24 cellular contexts compared by ENCODE assay signal in the genomic region with DNA sequence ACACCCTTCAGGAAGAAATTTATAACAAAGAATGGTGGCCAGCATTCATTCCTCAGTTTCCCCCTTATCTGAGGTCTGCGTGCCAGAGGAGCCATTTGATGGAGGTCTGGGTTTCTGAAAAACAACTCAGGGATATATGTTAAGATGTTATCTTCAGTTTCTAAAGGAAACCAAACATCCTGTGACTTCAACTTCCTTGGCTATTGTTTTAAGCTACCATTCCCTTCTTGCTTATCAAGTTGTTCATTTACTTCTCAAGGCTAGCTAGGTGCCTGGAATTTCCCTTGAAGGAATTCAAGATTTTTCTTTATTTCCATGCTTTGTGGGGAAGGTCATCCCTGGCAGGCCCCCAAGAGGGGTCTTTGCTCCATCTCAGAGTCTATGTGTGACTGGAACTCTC. TPM values are rescaled to one million over a fixed set of nuclear protein-coding genes. Genes with fewer than 3 reads are reported as not detected.
DNase-seq lines count a peak whose midpoint lies in the region; ATAC-seq and TF ChIP-seq lines count a peak whose summit lies in the region.
"Had no signal": no experiment of that assay in that cellular context is flagged by ENCODE, and none has a peak within 500 bp of the region (broad histone marks: within the 10 kb centered on the region; RNA-seq: fewer than 3 reads in every experiment).

No MANE protein-coding gene starts in this region.

- in situ Hi-C loops in KBM-7 (cut with MboI; ENCODE audit: low pct_unique_long_range_greater_than_20kb, low sequenced_read_pairs): no loop called here

- no CpG with 5 or more reads among the region's 1 CpG for WGBS in mesendoderm (ENCODE audit: extremely low coverage, insufficient coverage, low lambda C conversion rate)
- WGBS in suprapubic skin: 79% methylated on average over 1 of the region's 1 CpG

- peak overlapping the region; percentile 51 for H2BK120ac ChIP-seq in mesendoderm (ENCODE audit: low read depth, low read length)

- H3K9ac ChIP-seq in HUES48 (ENCODE audit: low read depth, low read length) (no peak overlapping the region), mesendoderm (ENCODE audit: low read length) (no peak overlapping the region)
- H3K9ac ChIP-seq: BLaER1 treated with 17β-estradiol and CSF1 and Interleukin-3, amounts not matched to agents 10 nM and 100 nM; GM23248 had no signal

- H3K27me3 ChIP-seq in HUES48 (ENCODE audit: control insufficient read depth, insufficient read depth, low read length) (no peaks in the 10 kb centered on the region), mesendoderm (ENCODE audit: insufficient read depth, low read length, poor library complexity) (no peaks in the 10 kb centered on the region), suprapubic skin (no peaks in the 10 kb centered on the region)
- H3K27me3 ChIP-seq: BLaER1 treated with 17β-estradiol and CSF1 and Interleukin-3, amounts not matched to agents 10 nM and 100 nM; MG63; SJSA1 had no signal

- peak overlapping the region; percentile 47 for H3K18ac ChIP-seq in mesendoderm (ENCODE audit: low read length)

- no peak overlapping the region for H3K4ac ChIP-seq in mesendoderm (ENCODE audit: low read depth, low read length)

- TF ChIP-seq EP300 in suprapubic skin (IDR thresholded peaks at IDR 0.05): no peak

- peaks cover 22% of the 10 kb centered on the region for H3K27me3 Mint-ChIP-seq in activated naive CD8-positive, alpha-beta T cell treated with anti-CD3 and anti-CD28 coated beads for 36 hours
- H3K27me3 Mint-ChIP-seq: CD4-positive, alpha-beta T cell had no signal

- H3K79me1 ChIP-seq in mesendoderm (ENCODE audit: low read length): no peaks in the 10 kb centered on the region

- no peak overlapping the region for H3K23ac ChIP-seq in mesendoderm (ENCODE audit: low read length)

- H3K4me3 ChIP-seq in HUES48 (ENCODE audit: low read depth, low read length) (no peak overlapping the region), cardiac fibroblast (replicated peaks in 1 of 2; ENCODE audit: low read depth in 2 of 2, low read length in 2 of 2) (no peak overlapping the region), fibroblast of pulmonary artery (replicated peaks; ENCODE audit: low read depth, low read length) (no peak overlapping the region), mesendoderm (ENCODE audit: low read length) (no peak overlapping the region), suprapubic skin (no peak overlapping the region)
- H3K4me3 ChIP-seq: BLaER1 treated with 17β-estradiol and CSF1 and Interleukin-3, amounts not matched to agents 10 nM and 100 nM; GM23248; MG63; SJSA1 had no signal

- no peak overlapping the region for H2BK15ac ChIP-seq in mesendoderm (replicated peaks; ENCODE audit: low read depth)

- H3K9me3 Mint-ChIP-seq in activated naive CD8-positive, alpha-beta T cell treated with anti-CD3 and anti-CD28 coated beads for 36 hours: peaks cover 1% of the 10 kb centered on the region
- H3K9me3 Mint-ChIP-seq: CD4-positive, alpha-beta T cell had no signal

- H3K4me1 ChIP-seq in HUES48 (ENCODE audit: control insufficient read depth, insufficient read depth, low read length) (no peaks in the 10 kb centered on the region), mesendoderm (ENCODE audit: control insufficient read depth, low read depth, low read length) (peaks cover 3% of the 10 kb centered on the region), suprapubic skin (no peaks in the 10 kb centered on the region)
- H3K4me1 ChIP-seq: BLaER1 treated with 17β-estradiol and CSF1 and Interleukin-3, amounts not matched to agents 10 nM and 100 nM; SJSA1 had no signal

- DNase-seq in cardiac fibroblast (ENCODE audit: low read depth in 2 of 2) (peak; percentile 32 to 36), fibroblast of pulmonary artery (ENCODE audit: low read depth) (peak; percentile 62), mesendoderm (peak; percentile 81), KBM-7 (no peak), suprapubic skin (ENCODE audit: low spot score in 2 of 2) (no peak)
- DNase-seq in activated naive CD8-positive, alpha-beta T cell treated with anti-CD3 and anti-CD28 coated beads for 36 hours: no peak
- DNase-seq: CD4-positive, alpha-beta T cell; DMS53; GM23248; H7; KG1; MG63; NCI-H1105 treated with DMSO at 0.1 percent for 48 hours; NCI-H146; NCI-H2029; NCI-H446 treated with DMSO at 0.1 percent for 48 hours; NCI-H526; NCI-H82; NK-92 treated with Interleukin-12 subunit alpha and Interleukin-12 subunit beta, amount 100 ng/mL, for 24 hours; PC-3 had no signal

- ATAC-seq in HG03439 (IDR thresholded peaks at IDR 0.05; ENCODE audit: unreplicated experiment): no peak
- ATAC-seq: PC-3 had no signal

- no peak overlapping the region for H4K5ac ChIP-seq in mesendoderm (ENCODE audit: low read length)

- H3K9me3 ChIP-seq in HUES48 (ENCODE audit: control insufficient read depth, insufficient read depth, low read length) (0 out of 2 replicates have a peak, but pooled peaks cover 4% of the 10 kb centered on the region), suprapubic skin (no peaks in the 10 kb centered on the region)
- H3K9me3 ChIP-seq: MG63, SJSA1 had no signal

- no peak for TF ChIP-seq POLR2A in suprapubic skin (IDR thresholded peaks at IDR 0.05)

- no peaks in the 10 kb centered on the region for H3K79me2 ChIP-seq in mesendoderm (ENCODE audit: control insufficient read depth, insufficient read depth, low read length)

- no peak overlapping the region for H3K56ac ChIP-seq in mesendoderm (ENCODE audit: low read length)

- peak overlapping the region; percentile 35 for H3K27ac ChIP-seq in HUES48 (ENCODE audit: low read depth, low read length)
- no peak overlapping the region for H3K27ac ChIP-seq in mesendoderm (ENCODE audit: low read depth, low read length)
- no peak overlapping the region for H3K27ac ChIP-seq in suprapubic skin
- H3K27ac ChIP-seq: BLaER1 treated with 17β-estradiol and CSF1 and Interleukin-3, amounts not matched to agents 10 nM and 100 nM; GM23248; SJSA1 had no signal

- H3K36me3 ChIP-seq in HUES48 (ENCODE audit: control insufficient read depth, insufficient read depth, low read length) (no peaks in the 10 kb centered on the region), mesendoderm (ENCODE audit: control insufficient read depth, insufficient read depth, low read length) (no peaks in the 10 kb centered on the region), suprapubic skin (no peaks in the 10 kb centered on the region)
- H3K36me3 ChIP-seq: BLaER1 treated with 17β-estradiol and CSF1 and Interleukin-3, amounts not matched to agents 10 nM and 100 nM; MG63; SJSA1 had no signal

- H3K4me2 ChIP-seq in mesendoderm (ENCODE audit: low read length): no peak overlapping the region
- H3K4me2 ChIP-seq: BLaER1 treated with 17β-estradiol and CSF1 and Interleukin-3, amounts not matched to agents 10 nM and 100 nM had no signal

- peaks cover 4% of the 10 kb centered on the region for H3K36me3 Mint-ChIP-seq in activated naive CD8-positive, alpha-beta T cell treated with anti-CD3 and anti-CD28 coated beads for 36 hours

- H3K27ac Mint-ChIP-seq in activated naive CD8-positive, alpha-beta T cell treated with anti-CD3 and anti-CD28 coated beads for 36 hours: no peak overlapping the region
- H3K27ac Mint-ChIP-seq: CD4-positive, alpha-beta T cell had no signal

- peaks cover 7% of the 10 kb centered on the region for H3K4me1 Mint-ChIP-seq in activated naive CD8-positive, alpha-beta T cell treated with anti-CD3 and anti-CD28 coated beads for 36 hours

- TF ChIP-seq CTCF in cardiac fibroblast (IDR thresholded peaks at IDR 0.05; ENCODE audit: low read depth, low read length) (no peak), fibroblast of pulmonary artery (IDR thresholded peaks at IDR 0.05; ENCODE audit: low read length, missing control alignments) (no peak), suprapubic skin (IDR thresholded peaks at IDR 0.05) (no peak)

- no peak overlapping the region for H2BK5ac ChIP-seq in mesendoderm (ENCODE audit: low read length)

- H2AK5ac ChIP-seq in mesendoderm (ENCODE audit: low read length): no peak overlapping the region

- no peak overlapping the region for H4K8ac ChIP-seq in mesendoderm (ENCODE audit: low read depth, low read length)

- no peak overlapping the region for H3K4me3 Mint-ChIP-seq in activated naive CD8-positive, alpha-beta T cell treated with anti-CD3 and anti-CD28 coated beads for 36 hours
- H3K4me3 Mint-ChIP-seq: CD4-positive, alpha-beta T cell had no signal

RNA-seq across cellular contexts. Expression of gene OXA1L, which starts 27.1 kb away (rescaled TPM):
- polyA plus RNA-seq in mesendoderm (2013, experiment 1 of 2): 117 TPM
- polyA plus RNA-seq in mesendoderm (2013, experiment 2 of 2): 118 TPM
- 100 to 1,000 TPM; 133 to 140 TPM for total RNA-seq in activated naive CD8-positive, alpha-beta T cell treated with anti-CD3 and anti-CD28 coated beads for 36 hours
- total RNA-seq in suprapubic skin: 100 to 1,000 TPM in 2 of 4 donors, 10 to 100 TPM in 2; 75.7 to 107 (median 91.8) TPM

Comparison
In these comparisons a context has a peak if more than half of its experiments do, and no peak if none do; other contexts are left out.
1. DNase-seq: peak in cardiac fibroblast (2 of 2), fibroblast of pulmonary artery (single experiment) and mesendoderm (single experiment); none in KBM-7 (single experiment), activated naive CD8-positive, alpha-beta T cell treated with anti-CD3 and anti-CD28 coated beads for 36 hours (single experiment) and suprapubic skin (0 of 2).